24 cellular contexts compared by ENCODE assay signal in genomic region chr4:21454831-21455230, GRCh38.
A peak's percentile ranks its signal among the peaks of the same experiment; 100 is the strongest.
DNase-seq lines count a peak whose midpoint lies in the region; ATAC-seq, FAIRE-seq and TF ChIP-seq lines count a peak whose summit lies in the region.
"Had no signal": no experiment of that assay in that cellular context is flagged by ENCODE, and none has a peak within 500 bp of the region (broad histone marks: within the 10 kb centered on the region; RNA-seq: fewer than 3 reads in every experiment).

No MANE protein-coding gene starts in this region.

- peaks cover 6% of the 10 kb centered on the region for H3K27me3 ChIP-seq in astrocyte (ENCODE audit: insufficient read depth, low read length)
- no peaks in the 10 kb centered on the region for H3K27me3 ChIP-seq in tibial nerve
- H3K27me3 ChIP-seq: BE2C, BLaER1 had no signal

- peaks cover 49% of the 10 kb centered on the region for H3K4me1 Mint-ChIP-seq in astrocyte (ENCODE audit: low read depth, unreplicated experiment)
- H3K4me1 Mint-ChIP-seq: CD14-positive monocyte; CD4-positive, alpha-beta memory T cell; CD4-positive, CD25-positive, alpha-beta regulatory T cell; CD8-positive, alpha-beta memory T cell had no signal

- H3K4me3 ChIP-seq in astrocyte (ENCODE audit: insufficient read depth, low read depth, low read length) (no peak overlapping the region), mucosa of descending colon (no peak overlapping the region), tibial nerve (no peak overlapping the region)
- H3K4me3 ChIP-seq: BLaER1 had no signal

- no peak for ATAC-seq in mucosa of descending colon
- ATAC-seq in HG03280 (IDR thresholded peaks at IDR 0.05; ENCODE audit: unreplicated experiment): no peak

- H3K36me3 ChIP-seq in astrocyte (ENCODE audit: insufficient read depth, low read length): no peaks in the 10 kb centered on the region
- no peaks in the 10 kb centered on the region for H3K36me3 ChIP-seq in mucosa of descending colon (ENCODE audit: low read depth)
- H3K36me3 ChIP-seq in tibial nerve: no peaks in the 10 kb centered on the region
- H3K36me3 ChIP-seq: BE2C, BLaER1 had no signal

- no peak overlapping the region for H3K4me2 ChIP-seq in astrocyte (ENCODE audit: low read length)
- H3K4me2 ChIP-seq: BLaER1 had no signal

- DNase-seq in astrocyte (ENCODE audit: low read depth): no peak
- peak; percentile 13 to 77 for DNase-seq in cerebellar nuclear complex (lab: John Stamatoyannopoulos, UW)
- DNase-seq in mucosa of descending colon: no peak
- DNase-seq in tibial nerve (ENCODE audit: low spot score in 2 of 2): no peak
- DNase-seq: 8988T; BE2C; CD4-positive, alpha-beta memory T cell; CD4-positive, CD25-positive, alpha-beta regulatory T cell; CD8-positive, alpha-beta memory T cell; COR-L47; DMS 273 treated with DMSO at 0.1 percent for 48 hours; DMS153; DMS53; DMS79; DND-41; EL; GF-D8 had no signal

- H3K27ac ChIP-seq in astrocyte (ENCODE audit: low read depth, low read length) (no peak overlapping the region), tibial nerve (no peak overlapping the region)
- H3K27ac ChIP-seq: BLaER1 had no signal

- H3K27ac Mint-ChIP-seq in astrocyte (ENCODE audit: unreplicated experiment): peak overlapping the region; percentile 58
- H3K27ac Mint-ChIP-seq: CD14-positive monocyte; CD4-positive, alpha-beta memory T cell; CD4-positive, CD25-positive, alpha-beta regulatory T cell; CD8-positive, alpha-beta memory T cell had no signal

- TF ChIP-seq CTCF in astrocyte (IDR thresholded peaks at IDR 0.05; ENCODE audit: insufficient read depth, low read depth, low read length) (no peak), mucosa of descending colon (IDR thresholded peaks at IDR 0.05) (no peak), tibial nerve (IDR thresholded peaks at IDR 0.05) (no peak)

- no peak overlapping the region for H2AFZ ChIP-seq in astrocyte (ENCODE audit: low read depth, low read length)

- WGBS in tibial nerve, 2 donors: 49 to 80% methylated on average over 1 of the region's 1 CpG

- no peak for TF ChIP-seq POLR2A in tibial nerve (IDR thresholded peaks at IDR 0.05)

- H3K4me1 ChIP-seq in astrocyte (ENCODE audit: insufficient read depth, low read length) (peaks cover 12% of the 10 kb centered on the region), mucosa of descending colon (ENCODE audit: low read depth) (no peaks in the 10 kb centered on the region), tibial nerve (no peaks in the 10 kb centered on the region)
- H3K4me1 ChIP-seq: BE2C, BLaER1 had no signal

- TF ChIP-seq EP300 in tibial nerve (IDR thresholded peaks at IDR 0.05): no peak

- FAIRE-seq in astrocyte (lab: Jason Lieb, UNC): no peak
- FAIRE-seq: A204.1, G401.6, GM12891, GM19239 had no signal

- intact Hi-C loops in mucosa of descending colon (cut with DNase I, micrococcal nuclease): no loop called here

- no peaks in the 10 kb centered on the region for H3K79me2 ChIP-seq in astrocyte (ENCODE audit: insufficient read depth, low read length)

- no peak overlapping the region for H3K9ac ChIP-seq in astrocyte (ENCODE audit: low read length)
- H3K9ac ChIP-seq: BLaER1 had no signal

- H3K9me3 Mint-ChIP-seq in astrocyte (ENCODE audit: unreplicated experiment): peaks cover 6% of the 10 kb centered on the region

- no peaks in the 10 kb centered on the region for H3K27me3 Mint-ChIP-seq in astrocyte (ENCODE audit: low read depth, unreplicated experiment)
- H3K27me3 Mint-ChIP-seq: CD4-positive, alpha-beta memory T cell; CD4-positive, CD25-positive, alpha-beta regulatory T cell; CD8-positive, alpha-beta memory T cell had no signal

- H3K9me3 ChIP-seq in astrocyte (ENCODE audit: insufficient read depth, low read depth, low read length) (no peaks in the 10 kb centered on the region), mucosa of descending colon (no peaks in the 10 kb centered on the region), tibial nerve (no peaks in the 10 kb centered on the region)
- H3K9me3 ChIP-seq: BE2C, BLaER1 had no signal

- H4K20me1 ChIP-seq in astrocyte (ENCODE audit: insufficient read depth, low read length): no peaks in the 10 kb centered on the region
- H4K20me1 ChIP-seq: BLaER1 had no signal

- no peaks in the 10 kb centered on the region for H3K36me3 Mint-ChIP-seq in astrocyte (ENCODE audit: low read depth, unreplicated experiment)
- H3K36me3 Mint-ChIP-seq: CD14-positive monocyte; CD4-positive, alpha-beta memory T cell; CD4-positive, CD25-positive, alpha-beta regulatory T cell; CD8-positive, alpha-beta memory T cell had no signal

- no peak overlapping the region for H3K4me3 Mint-ChIP-seq in astrocyte (ENCODE audit: unreplicated experiment)
- H3K4me3 Mint-ChIP-seq: CD14-positive monocyte; CD4-positive, alpha-beta memory T cell; CD4-positive, CD25-positive, alpha-beta regulatory T cell; CD8-positive, alpha-beta memory T cell had no signal

Comparison
In these comparisons a context has a peak if more than half of its experiments do, and no peak if none do; other contexts are left out.
1. DNase-seq: peak in cerebellar nuclear complex (2 of 2); none in astrocyte (single experiment), mucosa of descending colon (0 of 3) and tibial nerve (0 of 2).